Comparison of ENCODE assay signal across 28 cellular contexts in genomic region chr12:106690569-106690968, GRCh38.
"Had no signal": no experiment of that assay in that cellular context is flagged by ENCODE, and none has a peak within 500 bp of the region (broad histone marks: within the 10 kb centered on the region; RNA-seq: fewer than 3 reads in every experiment).

No MANE protein-coding gene starts in this region.

- H3K27ac ChIP-seq: neutrophil, ovary, parathyroid adenoma, psoas muscle, right lobe of liver, sigmoid colon, skin epidermis, spleen, suprapubic skin, testis, tibial artery, transverse colon, upper lobe of right lung, uterus had no signal

- H3K4me3 ChIP-seq: ovary, psoas muscle, right lobe of liver, sigmoid colon, skin epidermis, smooth muscle cell, spleen, suprapubic skin, testis, tibial artery, transverse colon, upper lobe of right lung, uterus had no signal

- H3K27me3 ChIP-seq: ovary, right lobe of liver, sigmoid colon, spleen, suprapubic skin, testis, tibial artery, transverse colon, upper lobe of right lung, uterus had no signal

- H2AFZ ChIP-seq: parathyroid adenoma had no signal

- H3K36me3 ChIP-seq: neutrophil, ovary, right lobe of liver, sigmoid colon, spleen, suprapubic skin, tibial artery, transverse colon, upper lobe of right lung, uterus had no signal

- H3K9me3 ChIP-seq: neutrophil, ovary, psoas muscle, right lobe of liver, sigmoid colon, spleen, suprapubic skin, testis, tibial artery, transverse colon, upper lobe of right lung, uterus had no signal

- DNase-seq: naive B cell; naive thymus-derived CD8-positive, alpha-beta T cell; nephron progenitor cell; nucleus accumbens; ovary; posterior cingulate gyrus; psoas muscle; right cardiac atrium; right lobe of liver; sigmoid colon; spleen; stimulated activated CD4-positive, alpha-beta T cell treated with anti-CD3 and anti-CD28 coated beads, Interleukin-12 subunit alpha, Interleukin-12 subunit beta, amount 100 ng/mL, for 4 hours; stimulated activated CD4-positive, alpha-beta T cell treated with anti-CD3 and anti-CD28 coated beads, Interleukin-1b, Interleukin-23, amount 100 ng/mL, for 48 hours; stimulated activated CD4-positive, alpha-beta T cell treated with anti-CD3 and anti-CD28 coated beads, Interleukin-4, amount 100 ng/mL, for 1 hour; stimulated activated CD4-positive, alpha-beta T cell treated with anti-CD3 and anti-CD28 coated beads, Interleukin-4, amount 100 ng/mL, for 4 hours; stimulated activated CD8-positive, alpha-beta memory T cell treated with anti-CD3 and anti-CD28 coated beads, Interleukin-4, amount 100 ng/mL, for 48 hours; stimulated activated naive CD4-positive, alpha-beta T cell; substantia nigra; testis; tibial artery; transverse colon; upper lobe of right lung; uterus had no signal

- H3K79me2 ChIP-seq: parathyroid adenoma had no signal

- H3K9ac ChIP-seq: parathyroid adenoma had no signal

- H3K4me2 ChIP-seq: smooth muscle cell had no signal

- H3K4me1 ChIP-seq: parathyroid adenoma, psoas muscle, right lobe of liver, sigmoid colon, spleen, suprapubic skin, testis, tibial artery, transverse colon, upper lobe of right lung, uterus had no signal
